29 cellular contexts compared by ENCODE assay signal in genomic region chr4:97159625-97160024, GRCh38.
"Had no signal": no experiment of that assay in that cellular context is flagged by ENCODE, and none has a peak within 500 bp of the region (broad histone marks: within the 10 kb centered on the region; RNA-seq: fewer than 3 reads in every experiment).

No MANE protein-coding gene starts in this region.

- H3K36me3 ChIP-seq: gastrocnemius medialis, suprapubic skin, vagina had no signal

- H3K4me1 ChIP-seq: gastrocnemius medialis, suprapubic skin, vagina had no signal

- ATAC-seq: esophagus mucosa; gastrocnemius medialis; left lobe of liver; naive thymus-derived CD8-positive, alpha-beta T cell; sciatic nerve; stimulated activated naive CD8-positive, alpha-beta T cell treated with anti-CD3 and anti-CD28 coated beads, Interleukin-15, amount 100 ng/mL, for 72 hours had no signal

- H3K9me3 ChIP-seq: gastrocnemius medialis, suprapubic skin, vagina had no signal

- H3K4me3 ChIP-seq: dorsolateral prefrontal cortex, gastrocnemius medialis, smooth muscle cell, suprapubic skin, vagina had no signal

- FAIRE-seq: colon, keratinocyte had no signal

- H3K27ac ChIP-seq: dorsolateral prefrontal cortex, epithelial cell of prostate, gastrocnemius medialis, suprapubic skin, vagina had no signal

- H3K27me3 ChIP-seq: dorsolateral prefrontal cortex, gastrocnemius medialis, suprapubic skin, vagina had no signal

- DNase-seq: dorsolateral prefrontal cortex; effector CD4-positive, alpha-beta T cell; endodermal cell; foreskin fibroblast; gastrocnemius medialis; head of caudate nucleus; mesenchymal stem cell; midbrain; naive thymus-derived CD8-positive, alpha-beta T cell; nephron progenitor cell; nucleus accumbens; posterior cingulate gyrus; retina; stimulated activated CD4-positive, alpha-beta T cell treated with anti-CD3 and anti-CD28 coated beads, Interleukin-12 subunit alpha, Interleukin-12 subunit beta, amount 100 ng/mL, for 4 hours; stimulated activated CD4-positive, alpha-beta T cell treated with anti-CD3 and anti-CD28 coated beads, Interleukin-1b, Interleukin-23, amount 100 ng/mL, for 48 hours; stimulated activated CD4-positive, alpha-beta T cell treated with anti-CD3 and anti-CD28 coated beads, Interleukin-4, amount 100 ng/mL, for 1 hour; stimulated activated CD8-positive, alpha-beta memory T cell treated with anti-CD3 and anti-CD28 coated beads, Interleukin-4, amount 100 ng/mL, for 48 hours; stimulated activated naive CD4-positive, alpha-beta T cell; stimulated activated naive CD8-positive, alpha-beta T cell treated with anti-CD3 and anti-CD28 coated beads, Interleukin-15, amount 100 ng/mL, for 72 hours; trophoblast cell had no signal

- H3K4me2 ChIP-seq: smooth muscle cell had no signal
